12 cellular contexts compared by ENCODE assay signal in genomic region chr5:82512025-82512424, GRCh38.
DNase-seq lines count a peak whose midpoint lies in the region; ATAC-seq lines count a peak whose summit lies in the region.
"Had no signal": no experiment of that assay in that cellular context is flagged by ENCODE, and none has a peak within 500 bp of the region (broad histone marks: within the 10 kb centered on the region; RNA-seq: fewer than 3 reads in every experiment).

No MANE protein-coding gene starts in this region.

- H3K36me3 Mint-ChIP-seq in activated CD4-positive, alpha-beta T cell treated with anti-CD3 and anti-CD28 coated beads, Interleukin-2, amount 10 ng/mL, durations not matched to agents 24 days and 14 days (ENCODE audit: low read depth): no peaks in the 10 kb centered on the region
- H3K36me3 Mint-ChIP-seq in stimulated activated memory B cell treated with anti-CD40 and anti-IgM and Interleukin-4, amounts not matched to agents 10 μg/mL and 1 μg/mL and 100 μg/mL, for 72 hours: no peaks in the 10 kb centered on the region

- H3K4me1 Mint-ChIP-seq in activated CD4-positive, alpha-beta T cell treated with anti-CD3 and anti-CD28 coated beads, Interleukin-2, amount 10 ng/mL, durations not matched to agents 24 days and 14 days: peaks cover 6% of the 10 kb centered on the region
- no peaks in the 10 kb centered on the region for H3K4me1 Mint-ChIP-seq in stimulated activated memory B cell treated with anti-CD40 and anti-IgM and Interleukin-4, amounts not matched to agents 10 μg/mL and 1 μg/mL and 100 μg/mL, for 72 hours

- peaks cover 5% of the 10 kb centered on the region for H3K9me3 Mint-ChIP-seq in activated CD4-positive, alpha-beta T cell treated with anti-CD3 and anti-CD28 coated beads, Interleukin-2, amount 10 ng/mL, durations not matched to agents 24 days and 14 days
- H3K9me3 Mint-ChIP-seq in stimulated activated memory B cell treated with anti-CD40 and anti-IgM and Interleukin-4, amounts not matched to agents 10 μg/mL and 1 μg/mL and 100 μg/mL, for 72 hours: peaks cover 6% of the 10 kb centered on the region

- ATAC-seq in GM21447 (IDR thresholded peaks at IDR 0.05; ENCODE audit: unreplicated experiment) (peak; percentile 77), HG03354 (IDR thresholded peaks at IDR 0.05; ENCODE audit: poor library complexity, severe bottlenecking, unreplicated experiment) (peak; percentile 67), GM19467 (IDR thresholded peaks at IDR 0.05; ENCODE audit: unreplicated experiment) (no peak)
- ATAC-seq in stimulated activated memory B cell treated with anti-CD40 and anti-IgM and Interleukin-4, amounts not matched to agents 10 μg/mL and 1 μg/mL and 100 μg/mL, for 72 hours: no peak
- ATAC-seq: body of pancreas had no signal

- H3K27ac Mint-ChIP-seq in activated CD4-positive, alpha-beta T cell treated with anti-CD3 and anti-CD28 coated beads, Interleukin-2, amount 10 ng/mL, durations not matched to agents 24 days and 14 days: no peak overlapping the region
- no peak overlapping the region for H3K27ac Mint-ChIP-seq in stimulated activated memory B cell treated with anti-CD40 and anti-IgM and Interleukin-4, amounts not matched to agents 10 μg/mL and 1 μg/mL and 100 μg/mL, for 72 hours

- DNase-seq in activated CD4-positive, alpha-beta T cell treated with anti-CD3 and anti-CD28 coated beads, Interleukin-2, amount 10 ng/mL, durations not matched to agents 24 days and 14 days: peak; percentile 78
- no peak for DNase-seq in activated CD4-positive, alpha-beta T cell treated with anti-CD3 and anti-CD28 coated beads, Interleukin-2, amount 50 U/mL, for 1 hour
- DNase-seq in iPS-NIHi7 (ENCODE audit: extremely low spot score): peak; percentile 16
- no peak for DNase-seq in C1 segment of cervical spinal cord (lab: John Stamatoyannopoulos, UW)
- DNase-seq: body of pancreas, DMS79, posterior cingulate gyrus, substantia nigra had no signal

- no peak overlapping the region for H3K4me3 Mint-ChIP-seq in activated CD4-positive, alpha-beta T cell treated with anti-CD3 and anti-CD28 coated beads, Interleukin-2, amount 10 ng/mL, durations not matched to agents 24 days and 14 days
- H3K4me3 Mint-ChIP-seq in stimulated activated memory B cell treated with anti-CD40 and anti-IgM and Interleukin-4, amounts not matched to agents 10 μg/mL and 1 μg/mL and 100 μg/mL, for 72 hours: no peak overlapping the region

- intact Hi-C loops in activated CD4-positive, alpha-beta T cell treated with anti-CD3 and anti-CD28 coated beads, Interleukin-2, amount 10 ng/mL, durations not matched to agents 24 days and 14 days (cut with micrococcal nuclease): no loop called here

- H3K27me3 Mint-ChIP-seq in activated CD4-positive, alpha-beta T cell treated with anti-CD3 and anti-CD28 coated beads, Interleukin-2, amount 10 ng/mL, durations not matched to agents 24 days and 14 days: no peaks in the 10 kb centered on the region
- H3K27me3 Mint-ChIP-seq in stimulated activated memory B cell treated with anti-CD40 and anti-IgM and Interleukin-4, amounts not matched to agents 10 μg/mL and 1 μg/mL and 100 μg/mL, for 72 hours: no peaks in the 10 kb centered on the region

Comparison
In these comparisons a context has a peak if more than half of its experiments do, and no peak if none do; other contexts are left out.
1. DNase-seq: peak in activated CD4-positive, alpha-beta T cell treated with anti-CD3 and anti-CD28 coated beads, Interleukin-2, amount 10 ng/mL, durations not matched to agents 24 days and 14 days (single experiment) and iPS-NIHi7 (single experiment); none in activated CD4-positive, alpha-beta T cell treated with anti-CD3 and anti-CD28 coated beads, Interleukin-2, amount 50 U/mL, for 1 hour (single experiment) and C1 segment of cervical spinal cord (0 of 14).
2. ATAC-seq: peak in GM21447 (single experiment) and HG03354 (single experiment); none in GM19467 (single experiment) and stimulated activated memory B cell treated with anti-CD40 and anti-IgM and Interleukin-4, amounts not matched to agents 10 μg/mL and 1 μg/mL and 100 μg/mL, for 72 hours (single experiment).